ENCODE assay signal across 8 cellular contexts in genomic region chr6:13573669-13574110, GRCh38. TPM values are rescaled to one million over a fixed set of nuclear protein-coding genes. Genes with fewer than 3 reads are reported as not detected.
DNase-seq lines count a peak whose midpoint lies in the region; ATAC-seq and TF ChIP-seq lines count a peak whose summit lies in the region.

No MANE protein-coding gene starts in this region.

- 16% methylated on average over 12 of the region's 14 CpGs for WGBS in SK-N-SH (ENCODE audit: low lambda C conversion rate)

- no peak for TF ChIP-seq RAD21 in SK-N-SH (IDR thresholded peaks at IDR 0.05; ENCODE audit: low read length)

- H3K9ac ChIP-seq in SK-N-SH (peak overlapping the region; percentile 94), skeletal muscle tissue (ENCODE audit: low read depth in 1 of 3, low read length in 3 of 3) (peak overlapping the region; percentile 77 to 95 (median 80))

- H3K9me2 ChIP-seq in SK-N-SH (no peaks in the 10 kb centered on the region), OCI-LY7 (ENCODE audit: insufficient read depth, low read length) (no peaks in the 10 kb centered on the region)

- peak overlapping the region; percentile 94 for H3K4me3 Mint-ChIP-seq in MCF 10A (ENCODE audit: unreplicated experiment)
- H3K4me3 Mint-ChIP-seq in immature natural killer cell: peak overlapping the region; percentile 82 to 99 (median 91)

- H3K4me2 ChIP-seq in SK-N-SH (peak overlapping the region; percentile 95), OCI-LY7 (ENCODE audit: low read length) (peak overlapping the region; percentile 96)

- peak overlapping the region; percentile 82 to 92 for H3K27ac ChIP-seq in SK-N-SH (ENCODE audit: low read depth in 2 of 2, low read length in 1 of 2)
- H3K27ac ChIP-seq in OCI-LY7 (ENCODE audit: low read depth, low read length, poor library complexity, severe bottlenecking): peak overlapping the region; percentile 89
- H3K27ac ChIP-seq in skeletal muscle tissue (ENCODE audit: low read depth, low read length): peak overlapping the region; percentile 96

- CTCF ChIA-PET in SK-N-SH (lab: Yijun Ruan, JAX) (interaction anchor here (0.8 to 6.0 kb wide), 9 partner anchors 10 to 243 kb away, joined by 3 to 48 read pairs (median 30); partner anchors contain the start of genes NOL7 and TBC1D7), OCI-LY7 (lab: Charles Lee; ENCODE audit: unreplicated experiment) (interaction anchor here (0.8 to 1.4 kb wide), 2 partner anchors 43 to 121 kb away, joined by 3 to 5 read pairs; no protein-coding TSS in a partner anchor), MCF 10A (lab: Yijun Ruan, JAX) (interaction anchor here (0.6 to 3.2 kb wide), 7 partner anchors 10 to 1714 kb away, joined by 3 to 23 read pairs (median 4); partner anchors contain the start of gene NOL7)

- TSS peak; percentile 81 for BruUV-seq in OCI-LY7 (replicated peaks; lab: Mats Ljungman, UMichigan)
- BruUV-seq in MCF 10A (replicated peaks; lab: Mats Ljungman, UMichigan): TSS peak; percentile 67

- TF ChIP-seq CTCF in SK-N-SH (IDR thresholded peaks at IDR 0.05) (no peak), OCI-LY7 (conservative IDR thresholded peaks at IDR 0.05; ENCODE audit: low read length) (no peak), MCF 10A (IDR thresholded peaks at IDR 0.05; ENCODE audit: unreplicated experiment) (no peak)

- peak overlapping the region; percentile 84 for H3K27ac Mint-ChIP-seq in MCF 10A (ENCODE audit: low read depth, unreplicated experiment)
- peak overlapping the region; percentile 78 to 93 (median 84) for H3K27ac Mint-ChIP-seq in immature natural killer cell

- H3K27me3 ChIP-seq in SK-N-SH (ENCODE audit: insufficient read depth) (no peaks in the 10 kb centered on the region), skeletal muscle tissue (ENCODE audit: control insufficient read depth in 3 of 3, insufficient read depth in 3 of 3, low read length in 3 of 3) (peaks cover 0 to 5% (median 0%) of the 10 kb centered on the region in 3 donors)

- no peak for ATAC-seq in SK-N-SH treated with all-trans-retinoic acid at 6 μM for 48 hours
- ATAC-seq in HG03045 (IDR thresholded peaks at IDR 0.05; ENCODE audit: unreplicated experiment): no peak

- H3K4me3 ChIP-seq in SK-N-SH (ENCODE audit: low read depth in 2 of 2, low read length in 1 of 2) (peak overlapping the region; percentile 75 to 83), OCI-LY7 (ENCODE audit: low read depth, low read length, poor library complexity, severe bottlenecking) (peak overlapping the region; percentile 76), skeletal muscle tissue (ENCODE audit: low read length in 3 of 3) (peak overlapping the region; percentile 76 to 92 (median 88))

- POLR2A ChIA-PET in SK-N-SH (lab: Yijun Ruan, JAX) (interaction anchor here (0.7 to 2.3 kb wide), 5 partner anchors 12 to 244 kb away, joined by 3 to 33 read pairs (median 3); partner anchors contain the start of genes GFOD1 and NOL7), OCI-LY7 (lab: Charles Lee) (interaction anchor here (0.6 to 5.3 kb wide), 8 partner anchors 12 to 245 kb away, joined by 3 to 39 read pairs (median 8); partner anchors contain the start of genes NOL7 and TBC1D7), MCF 10A (lab: Yijun Ruan, JAX) (interaction anchor here (0.6 to 3.7 kb wide), 10 partner anchors 12 to 1185 kb away, joined by 3 to 85 read pairs (median 12); partner anchors contain the start of genes GFOD1, NOL7, RANBP9 and TBC1D7)

- H3K36me3 ChIP-seq in SK-N-SH (replicated peaks in 1 of 2; ENCODE audit: control insufficient read depth in 1 of 2, insufficient read depth in 2 of 2, low read length in 1 of 2) (peaks cover 3 to 12% of the 10 kb centered on the region in 2 experiments), OCI-LY7 (ENCODE audit: insufficient read depth, low read length) (peaks cover 4% of the 10 kb centered on the region; the same call in 1 of the 2 replicates), skeletal muscle tissue (ENCODE audit: control insufficient read depth in 3 of 3, insufficient read depth in 3 of 3, low read length in 3 of 3) (no peaks in the 10 kb centered on the region)

- DNase-seq in SK-N-SH: no peak
- DNase-seq in OCI-LY7 (ENCODE audit: low spot score): no peak
- peak; percentile 45 for DNase-seq in MCF 10A (ENCODE audit: unreplicated experiment)
- peak in 1 of 3 donors; percentile 10 for DNase-seq in immature natural killer cell
- DNase-seq in posterior vena cava (ENCODE audit: low spot score): no peak

- H3K36me3 Mint-ChIP-seq in MCF 10A (ENCODE audit: insufficient read depth, unreplicated experiment) (peaks cover 8% of the 10 kb centered on the region), immature natural killer cell (no peaks in the 10 kb centered on the region)

- H3K79me2 ChIP-seq in SK-N-SH (ENCODE audit: insufficient read depth) (peaks cover 8% of the 10 kb centered on the region; the same call in 1 of the 2 replicates), OCI-LY7 (ENCODE audit: insufficient read depth, low read depth, low read length) (peaks cover 16% of the 10 kb centered on the region; the same call in 1 of the 2 replicates)

- H3K9me3 Mint-ChIP-seq in MCF 10A (ENCODE audit: unreplicated experiment): no peaks in the 10 kb centered on the region
- H3K9me3 Mint-ChIP-seq in immature natural killer cell: no peaks in the 10 kb centered on the region

- intact Hi-C loops in OCI-LY7 (cut with micrococcal nuclease; ENCODE audit: unreplicated experiment) (loop anchor here (1.0 to 2.0 kb wide), 7 partner anchors 42 to 241 kb away; partner anchors contain the start of genes GFOD1, MCUR1, NOL7 and RANBP9), MCF 10A (cut with micrococcal nuclease) (loop anchor here (1.0 to 2.0 kb wide), 2 partner anchors 42 to 87 kb away; partner anchors contain the start of genes GFOD1 and NOL7), posterior vena cava (cut with DNase I) (no loop called here)

- TF ChIP-seq EP300 in SK-N-SH (IDR thresholded peaks at IDR 0.05; ENCODE audit: borderline replicate concordance in 1 of 2, low read depth in 1 of 2, low read length in 1 of 2): no peak

- H3K9me3 ChIP-seq in SK-N-SH (0 out of 2 replicates have a peak, but pooled peaks cover 3% of the 10 kb centered on the region), OCI-LY7 (ENCODE audit: low read length) (peaks cover 18% of the 10 kb centered on the region), skeletal muscle tissue (ENCODE audit: control insufficient read depth in 3 of 3, low read length in 3 of 3) (no peaks in the 10 kb centered on the region)

- H3K27me3 Mint-ChIP-seq in MCF 10A (ENCODE audit: insufficient read depth, unreplicated experiment) (no peaks in the 10 kb centered on the region), immature natural killer cell (ENCODE audit: low read depth in 3 of 3) (peaks cover 15 to 29% (median 21%) of the 10 kb centered on the region in 3 donors)

- H4K20me1 ChIP-seq in SK-N-SH (ENCODE audit: insufficient read depth) (no peaks in the 10 kb centered on the region), OCI-LY7 (ENCODE audit: insufficient read depth, low read length) (no peaks in the 10 kb centered on the region)

- H2AFZ ChIP-seq in SK-N-SH (ENCODE audit: low read depth) (peak overlapping the region; percentile 77), OCI-LY7 (ENCODE audit: low read length) (peak overlapping the region; percentile 91)

- peaks cover 19% of the 10 kb centered on the region for H3F3A ChIP-seq in SK-N-SH (replicated peaks; ENCODE audit: insufficient read depth)

- H3K4me1 ChIP-seq in SK-N-SH (ENCODE audit: control insufficient read depth in 1 of 2, insufficient read depth in 2 of 2, low read depth in 1 of 2, low read length in 1 of 2) (peaks cover 0 to 7% of the 10 kb centered on the region in 2 experiments; a peak in 2 of 4 replicates), OCI-LY7 (ENCODE audit: insufficient read depth, low read length, poor library complexity, severe bottlenecking) (peaks cover 23% of the 10 kb centered on the region), skeletal muscle tissue (ENCODE audit: control insufficient read depth in 3 of 3, insufficient read depth in 3 of 3, low read length in 3 of 3) (peaks cover 9 to 18% (median 11%) of the 10 kb centered on the region in 3 donors)

- peaks cover 5% of the 10 kb centered on the region for H3K4me1 Mint-ChIP-seq in MCF 10A (ENCODE audit: insufficient read depth, unreplicated experiment)
- peaks cover 24 to 35% of the 10 kb centered on the region in 2 donors for H3K4me1 Mint-ChIP-seq in immature natural killer cell

TF ChIP-seq in SK-N-SH, 30 proteins besides CTCF, POLR2A, EP300 and RAD21 (continues in another document):
- no peak for TF ChIP-seq TCF12 (IDR thresholded peaks at IDR 0.05)

RNA-seq across cellular contexts. Expression of gene SIRT5, which starts 0.7 kb away (rescaled TPM):
- polyA plus RNA-seq in SK-N-SH (2012; rRNA removed): 6.7 and 9.0 TPM in 2 replicates
- 6.2 and 6.5 TPM in 2 replicates for polyA plus RNA-seq in SK-N-SH (2012; cell fraction: cytosol; rRNA removed)
- 17.2 and 25.3 TPM in 2 replicates for polyA plus RNA-seq in SK-N-SH (2012; cell fraction: nucleus; rRNA removed)
- 13.5 and 17.6 TPM in 2 replicates for total RNA-seq in OCI-LY7 (2014; rRNA removed; shearing (Covaris generic))
- 23.6 and 30.5 TPM in 2 replicates for total RNA-seq in OCI-LY7 (2022)
- total RNA-seq in MCF 10A (2022): 12.8 and 13.2 TPM in 2 replicates
- 10 to 100 TPM in 2 of 3 donors, 1 to 10 TPM in 1; 7.5 to 12.3 (median 11.2) TPM for polyA plus RNA-seq in immature natural killer cell
- total RNA-seq in skeletal muscle tissue: 10.4 TPM
- total RNA-seq in posterior vena cava: 10 to 100 TPM in 1 of 2 donors, 1 to 10 TPM in 1; 8.9 to 11.7 TPM

RNA-seq across cellular contexts. Expression of gene NOL7, which starts 41.4 kb away (rescaled TPM):
- polyA plus RNA-seq in SK-N-SH (2012; rRNA removed) (75.7 and 103 TPM in 2 replicates), immature natural killer cell (10 to 100 TPM; 57.0 to 92.2 (median 65.1) TPM)
- 114 and 122 TPM in 2 replicates for polyA plus RNA-seq in SK-N-SH (2012; cell fraction: cytosol; rRNA removed)
- 44.5 and 67.5 TPM in 2 replicates for polyA plus RNA-seq in SK-N-SH (2012; cell fraction: nucleus; rRNA removed)
- 67.5 and 92.4 TPM in 2 replicates for total RNA-seq in OCI-LY7 (2014; rRNA removed; shearing (Covaris generic))
- total RNA-seq in OCI-LY7 (2022) (91.0 and 103 TPM in 2 replicates), MCF 10A (2022) (75.2 and 98.5 TPM in 2 replicates), skeletal muscle tissue (29.2 TPM), posterior vena cava (10 to 100 TPM; 46.8 to 55.5 TPM)

Comparison
In these comparisons a context has a peak if more than half of its experiments do, and no peak if none do; other contexts are left out.
1. intact Hi-C loops: an anchor here in OCI-LY7 (1.0 to 2.0 kb wide) and MCF 10A (1.0 to 2.0 kb wide); none called in posterior vena cava.